Comparison of ENCODE assay signal across 15 cellular contexts in genomic region chr12:126588586-126589249, GRCh38.
DNase-seq lines count a peak whose midpoint lies in the region; ATAC-seq lines count a peak whose summit lies in the region.
"Had no signal": no experiment of that assay in that cellular context is flagged by ENCODE, and none has a peak within 500 bp of the region (broad histone marks: within the 10 kb centered on the region; RNA-seq: fewer than 3 reads in every experiment).

No MANE protein-coding gene starts in this region.

- no peak overlapping the region for H4K12ac ChIP-seq in trophoblast cell (ENCODE audit: low read depth, low read length)

- no peaks in the 10 kb centered on the region for H3K27me3 ChIP-seq in trophoblast cell (ENCODE audit: insufficient read depth, low read length)

- H3K9me3 ChIP-seq in trophoblast cell (ENCODE audit: insufficient read depth, low read depth, low read length) = no peaks in the 10 kb centered on the region

- H3K79me1 ChIP-seq in trophoblast cell (ENCODE audit: low read length) = no peaks in the 10 kb centered on the region

- no peak overlapping the region for H4K8ac ChIP-seq in trophoblast cell (ENCODE audit: low read depth, low read length)

- no peaks in the 10 kb centered on the region for H3K27me3 Mint-ChIP-seq in activated naive CD4-positive, alpha-beta T cell treated with anti-CD3 and anti-CD28 coated beads for 36 hours (ENCODE audit: low read depth)
- no peaks in the 10 kb centered on the region for H3K27me3 Mint-ChIP-seq in T-helper 1 cell treated with Interleukin-12 subunit alpha and Interleukin-12 subunit beta and Interleukin-4 antibody, amounts not matched to agents 30 μg/mL and 1 μg/mL, for 36 hours (ENCODE audit: low read depth)

- no peak overlapping the region for H3K4me3 Mint-ChIP-seq in activated naive CD4-positive, alpha-beta T cell treated with anti-CD3 and anti-CD28 coated beads for 36 hours
- peak overlapping the region; percentile 22 for H3K4me3 Mint-ChIP-seq in T-helper 1 cell treated with Interleukin-12 subunit alpha and Interleukin-12 subunit beta and Interleukin-4 antibody, amounts not matched to agents 30 μg/mL and 1 μg/mL, for 36 hours
- no peak overlapping the region for H3K4me3 Mint-ChIP-seq in stimulated activated effector memory CD8-positive, alpha-beta T cell treated with anti-CD3 and anti-CD28 coated beads, Interleukin-12 subunit alpha, Interleukin-12 subunit beta, amount 100 ng/mL, for 72 hours
- H3K4me3 Mint-ChIP-seq: brain, nephron had no signal

- no peak overlapping the region for H4K91ac ChIP-seq in trophoblast cell (ENCODE audit: low read depth, low read length)

- no CpG with 5 or more reads among the region's 8 CpGs for WGBS in trophoblast cell (ENCODE audit: extremely low coverage, insufficient coverage, insufficient read length)

- no peaks in the 10 kb centered on the region for H3K79me2 ChIP-seq in trophoblast cell (ENCODE audit: control insufficient read depth, insufficient read depth, low read length, poor library complexity)

- no peak overlapping the region for H3K4me2 ChIP-seq in trophoblast cell (ENCODE audit: low read length)
- H3K4me2 ChIP-seq: PC-9 had no signal

- peak overlapping the region; percentile 62 for H3K27ac Mint-ChIP-seq in activated naive CD4-positive, alpha-beta T cell treated with anti-CD3 and anti-CD28 coated beads for 36 hours
- H3K27ac Mint-ChIP-seq in T-helper 1 cell treated with Interleukin-12 subunit alpha and Interleukin-12 subunit beta and Interleukin-4 antibody, amounts not matched to agents 30 μg/mL and 1 μg/mL, for 36 hours = peak overlapping the region; percentile 35
- H3K27ac Mint-ChIP-seq in stimulated activated effector memory CD8-positive, alpha-beta T cell treated with anti-CD3 and anti-CD28 coated beads, Interleukin-12 subunit alpha, Interleukin-12 subunit beta, amount 100 ng/mL, for 72 hours = no peak overlapping the region
- H3K27ac Mint-ChIP-seq: brain, nephron had no signal

- no peaks in the 10 kb centered on the region for H3K36me3 Mint-ChIP-seq in activated naive CD4-positive, alpha-beta T cell treated with anti-CD3 and anti-CD28 coated beads for 36 hours (ENCODE audit: low read depth)
- H3K36me3 Mint-ChIP-seq in T-helper 1 cell treated with Interleukin-12 subunit alpha and Interleukin-12 subunit beta and Interleukin-4 antibody, amounts not matched to agents 30 μg/mL and 1 μg/mL, for 36 hours (ENCODE audit: low read depth) = peaks cover 2% of the 10 kb centered on the region
- H3K36me3 Mint-ChIP-seq in stimulated activated effector memory CD8-positive, alpha-beta T cell treated with anti-CD3 and anti-CD28 coated beads, Interleukin-12 subunit alpha, Interleukin-12 subunit beta, amount 100 ng/mL, for 72 hours = no peaks in the 10 kb centered on the region
- H3K36me3 Mint-ChIP-seq: brain had no signal

- H2BK12ac ChIP-seq in trophoblast cell (ENCODE audit: low read length) = no peak overlapping the region

- H3K4me1 ChIP-seq in trophoblast cell (ENCODE audit: control insufficient read depth in 1 of 2, insufficient read depth in 2 of 2, low read length in 2 of 2) = no peaks in the 10 kb centered on the region

- no peak overlapping the region for H3K23ac ChIP-seq in trophoblast cell (ENCODE audit: low read length)

- no peaks in the 10 kb centered on the region for H3K36me3 ChIP-seq in trophoblast cell (ENCODE audit: control insufficient read depth in 1 of 2, insufficient read depth in 2 of 2, low read length in 2 of 2)

- no peak overlapping the region for H3K27ac ChIP-seq in trophoblast cell (ENCODE audit: low read depth, low read length)
- H3K27ac ChIP-seq: PC-9 had no signal

- no peak overlapping the region for H2AK5ac ChIP-seq in trophoblast cell (ENCODE audit: low read length)

- no peak overlapping the region for H3K18ac ChIP-seq in trophoblast cell (ENCODE audit: low read length)

- no peak overlapping the region for H3K9ac ChIP-seq in trophoblast cell (ENCODE audit: low read length)

- ATAC-seq in stimulated activated effector memory CD8-positive, alpha-beta T cell treated with anti-CD3 and anti-CD28 coated beads, Interleukin-12 subunit alpha, Interleukin-12 subunit beta, amount 100 ng/mL, for 72 hours = peak; percentile 84
- ATAC-seq in HG03025 (IDR thresholded peaks at IDR 0.05; ENCODE audit: low FRiP score, unreplicated experiment) = no peak
- ATAC-seq: right cardiac atrium had no signal

- no peak overlapping the region for H2AFZ ChIP-seq in trophoblast cell (ENCODE audit: insufficient read depth, low read length, poor library complexity)
- H2AFZ ChIP-seq: PC-9 had no signal

- no peak overlapping the region for H3K14ac ChIP-seq in trophoblast cell (ENCODE audit: low read length)

- H3K4me1 Mint-ChIP-seq in activated naive CD4-positive, alpha-beta T cell treated with anti-CD3 and anti-CD28 coated beads for 36 hours (ENCODE audit: low read depth) = peaks cover 14% of the 10 kb centered on the region
- peaks cover 14% of the 10 kb centered on the region for H3K4me1 Mint-ChIP-seq in T-helper 1 cell treated with Interleukin-12 subunit alpha and Interleukin-12 subunit beta and Interleukin-4 antibody, amounts not matched to agents 30 μg/mL and 1 μg/mL, for 36 hours (ENCODE audit: low read depth)
- H3K4me1 Mint-ChIP-seq in stimulated activated effector memory CD8-positive, alpha-beta T cell treated with anti-CD3 and anti-CD28 coated beads, Interleukin-12 subunit alpha, Interleukin-12 subunit beta, amount 100 ng/mL, for 72 hours = peaks cover 17% of the 10 kb centered on the region
- H3K4me1 Mint-ChIP-seq: brain, nephron had no signal

- DNase-seq in activated naive CD4-positive, alpha-beta T cell treated with anti-CD3 and anti-CD28 coated beads for 36 hours = peak; percentile 38
- no peak for DNase-seq in activated naive CD4-positive, alpha-beta T cell treated with Interleukin-2 at 50 U/mL for 16 hours
- DNase-seq in fibroblast of gingiva (ENCODE audit: low read depth) (peak; percentile 84), DMS53 (lab: John Stamatoyannopoulos, UW) (no peak), trophoblast cell (no peak)
- no peak for DNase-seq in stimulated activated effector memory CD8-positive, alpha-beta T cell treated with anti-CD3 and anti-CD28 coated beads, Interleukin-12 subunit alpha, Interleukin-12 subunit beta, amount 100 ng/mL, for 72 hours (ENCODE audit: low spot score in 2 of 2)
- DNase-seq: KBM-7, NCI-H1694 treated with DMSO at 0.1 percent for 48 hours, NCI-H510A treated with DMSO at 0.1 percent for 48 hours, right cardiac atrium had no signal

- no peaks in the 10 kb centered on the region for H3K9me3 Mint-ChIP-seq in activated naive CD4-positive, alpha-beta T cell treated with anti-CD3 and anti-CD28 coated beads for 36 hours
- peaks cover 14% of the 10 kb centered on the region for H3K9me3 Mint-ChIP-seq in T-helper 1 cell treated with Interleukin-12 subunit alpha and Interleukin-12 subunit beta and Interleukin-4 antibody, amounts not matched to agents 30 μg/mL and 1 μg/mL, for 36 hours
- H3K9me3 Mint-ChIP-seq in stimulated activated effector memory CD8-positive, alpha-beta T cell treated with anti-CD3 and anti-CD28 coated beads, Interleukin-12 subunit alpha, Interleukin-12 subunit beta, amount 100 ng/mL, for 72 hours = no peaks in the 10 kb centered on the region
- H3K9me3 Mint-ChIP-seq: nephron had no signal

- no peak overlapping the region for H3K4me3 ChIP-seq in trophoblast cell (ENCODE audit: low read depth, low read length)
- H3K4me3 ChIP-seq: PC-9 had no signal

- no peak overlapping the region for H2BK5ac ChIP-seq in trophoblast cell (ENCODE audit: low read depth, low read length, poor library complexity)

- CTCF ChIA-PET in activated naive CD4-positive, alpha-beta T cell treated with anti-CD3 and anti-CD28 coated beads for 36 hours (lab: Charles Lee) = no interaction called here

- no peak overlapping the region for H2BK120ac ChIP-seq in trophoblast cell (ENCODE audit: insufficient read depth, low read length, poor library complexity)

- no peak overlapping the region for H3K4ac ChIP-seq in trophoblast cell (ENCODE audit: low read depth, low read length)

- intact Hi-C loops in activated naive CD4-positive, alpha-beta T cell treated with anti-CD3 and anti-CD28 coated beads for 36 hours (cut with micrococcal nuclease) = loop anchor here (1.0 to 2.0 kb wide), 6 partner anchors 82 to 234 kb away; no protein-coding TSS in a partner anchor

Comparison
In these comparisons a context has a peak if more than half of its experiments do, and no peak if none do; other contexts are left out.
1. DNase-seq: peak in activated naive CD4-positive, alpha-beta T cell treated with anti-CD3 and anti-CD28 coated beads for 36 hours (single experiment) and fibroblast of gingiva (single experiment); none in activated naive CD4-positive, alpha-beta T cell treated with Interleukin-2 at 50 U/mL for 16 hours (single experiment), stimulated activated effector memory CD8-positive, alpha-beta T cell treated with anti-CD3 and anti-CD28 coated beads, Interleukin-12 subunit alpha, Interleukin-12 subunit beta, amount 100 ng/mL, for 72 hours (0 of 2), DMS53 (single experiment) and trophoblast cell (0 of 2).